Comparison of ENCODE assay signal across 1 cellular context in genomic region chr22:49962012-49962750, GRCh38.
A peak's percentile ranks its signal among the peaks of the same experiment; 100 is the strongest.
TF ChIP-seq lines count a peak whose summit lies in the region.

No MANE protein-coding gene starts in this region.

TF ChIP-seq in H1, 55 proteins besides CTCF, POLR2A, EP300 and RAD21:
- TF ChIP-seq SIN3A (conservative IDR thresholded peaks at IDR 0.05 in 1 of 2, IDR thresholded peaks at IDR 0.05 in 1 of 2; ENCODE audit: low read depth in 1 of 2, low read length in 2 of 2) = 0 out of 4 replicates have a peak, but pooled peaks have one; percentile 18 to 39
- TF ChIP-seq E2F6 (IDR thresholded peaks at IDR 0.05) = no peak
- TF ChIP-seq RFX5 (IDR thresholded peaks at IDR 0.05; ENCODE audit: borderline replicate concordance, low read depth, low read length) = no peak
- TF ChIP-seq TAF1 (IDR thresholded peaks at IDR 0.05; ENCODE audit: low read depth, low read length) = 0 out of 2 replicates have a peak, but pooled peaks have one; percentile 15
- no peak for TF ChIP-seq RBBP5 (IDR thresholded peaks at IDR 0.05; ENCODE audit: borderline replicate concordance, low read depth, low read length)
- TF ChIP-seq MAX (IDR thresholded peaks at IDR 0.05) = peak; percentile 15
- peak; percentile 69 for TF ChIP-seq CREB1 (IDR thresholded peaks at IDR 0.05)
- peak; percentile 56; the same call in 1 of the 2 replicates for TF ChIP-seq SP1 (IDR thresholded peaks at IDR 0.05; ENCODE audit: low read depth, low read length)
